ENCODE assay signal across 27 cellular contexts in genomic region chr12:21675641-21676040, GRCh38.
"Had no signal": no experiment of that assay in that cellular context is flagged by ENCODE, and none has a peak within 500 bp of the region (broad histone marks: within the 10 kb centered on the region; RNA-seq: fewer than 3 reads in every experiment).

No MANE protein-coding gene starts in this region.

- FAIRE-seq: endothelial cell of umbilical vein, keratinocyte, small intestine had no signal

- H3K9me3 Mint-ChIP-seq: activated naive CD4-positive, alpha-beta T cell treated with anti-CD3 and anti-CD28 coated beads, Interleukin-2, amount 10 ng/mL, durations not matched to agents 7 days and 5 days; activated T-helper 2 cell treated with anti-CD3 and anti-CD28 coated beads, Interferon-gamma antibody, Interleukin-2, Interleukin-4, amounts not matched to agents 10 μg/mL and 5 μg/mL and 100 μg/mL, durations not matched to agents 14 hours and 24 hours and 36 hours; brain; neural crest cell; stimulated activated effector memory CD8-positive, alpha-beta T cell treated with anti-CD3 and anti-CD28 coated beads, Interleukin-12 subunit alpha, Interleukin-12 subunit beta, amount 100 ng/mL, for 72 hours had no signal

- H3K27ac ChIP-seq: lower lobe of right lung, testis, uterus, VCaP had no signal

- H3K27ac Mint-ChIP-seq: activated CD8-positive, alpha-beta T cell treated with anti-CD3 and anti-CD28 coated beads, Interleukin-2, amount 10 ng/mL, durations not matched to agents 7 days and 5 days; activated naive CD4-positive, alpha-beta T cell treated with anti-CD3 and anti-CD28 coated beads, Interleukin-2, amount 10 ng/mL, durations not matched to agents 7 days and 5 days; activated T-helper 2 cell treated with anti-CD3 and anti-CD28 coated beads, Interferon-gamma antibody, Interleukin-2, Interleukin-4, amounts not matched to agents 10 μg/mL and 5 μg/mL and 100 μg/mL, durations not matched to agents 14 hours and 24 hours and 36 hours; brain; stimulated activated effector memory CD8-positive, alpha-beta T cell treated with anti-CD3 and anti-CD28 coated beads, Interleukin-12 subunit alpha, Interleukin-12 subunit beta, amount 100 ng/mL, for 72 hours had no signal

- H3K4me1 Mint-ChIP-seq: brain, neural crest cell had no signal

- H3K36me3 Mint-ChIP-seq: activated naive CD4-positive, alpha-beta T cell treated with anti-CD3 and anti-CD28 coated beads, Interleukin-2, amount 10 ng/mL, durations not matched to agents 7 days and 5 days; brain; stimulated activated effector memory CD8-positive, alpha-beta T cell treated with anti-CD3 and anti-CD28 coated beads, Interleukin-12 subunit alpha, Interleukin-12 subunit beta, amount 100 ng/mL, for 72 hours had no signal

- H3K27me3 ChIP-seq: testis, uterus had no signal

- DNase-seq: activated CD4-positive, alpha-beta T cell treated with anti-CD3 and anti-CD28 coated beads, Interleukin-2, amount 50 U/mL, for 1 hour; activated CD8-positive, alpha-beta T cell treated with anti-CD3 and anti-CD28 coated beads, Interleukin-2, amount 10 ng/mL, durations not matched to agents 7 days and 5 days; activated naive CD4-positive, alpha-beta T cell treated with anti-CD3 and anti-CD28 coated beads, Interleukin-2, amount 10 ng/mL, durations not matched to agents 7 days and 5 days; activated T-cell treated with anti-CD3 and anti-CD28 coated beads, Interleukin-2, amount 50 U/mL, for 1 hour; aorta; caudate nucleus; dermis blood vessel endothelial cell; effector CD8-positive, alpha-beta T cell; left colon; lower lobe of right lung; mesendoderm; mucosa of descending colon; occipital lobe; small intestine; stimulated activated CD4-positive, alpha-beta T cell treated with anti-CD3 and anti-CD28 coated beads, Interleukin-2, amount 100 ng/mL, for 24 hours; T-helper 2 cell; testis; uterus had no signal

- H3K4me3 ChIP-seq: lower lobe of right lung, mucosa of descending colon, testis, uterus had no signal

- H3K4me1 ChIP-seq: testis, uterus had no signal

- H3K9me3 ChIP-seq: lower lobe of right lung, mucosa of descending colon, testis, uterus had no signal

- H3K36me3 ChIP-seq: lower lobe of right lung, uterus had no signal

- ATAC-seq: activated CD4-positive, CD25-positive, alpha-beta regulatory T cell treated with anti-CD3 and anti-CD28 coated beads, Interleukin-2, amount 50 U/mL, for 24 hours; activated CD8-positive, alpha-beta T cell treated with anti-CD3 and anti-CD28 coated beads, Interleukin-2, amount 10 ng/mL, durations not matched to agents 7 days and 5 days; left colon; lower lobe of right lung; mucosa of descending colon; sciatic nerve; stimulated activated effector memory CD8-positive, alpha-beta T cell treated with anti-CD3 and anti-CD28 coated beads, Interleukin-12 subunit alpha, Interleukin-12 subunit beta, amount 100 ng/mL, for 72 hours had no signal

- H3K4me3 Mint-ChIP-seq: activated CD8-positive, alpha-beta T cell treated with anti-CD3 and anti-CD28 coated beads, Interleukin-2, amount 10 ng/mL, durations not matched to agents 7 days and 5 days; activated naive CD4-positive, alpha-beta T cell treated with anti-CD3 and anti-CD28 coated beads, Interleukin-2, amount 10 ng/mL, durations not matched to agents 7 days and 5 days; brain; neural crest cell; stimulated activated effector memory CD8-positive, alpha-beta T cell treated with anti-CD3 and anti-CD28 coated beads, Interleukin-12 subunit alpha, Interleukin-12 subunit beta, amount 100 ng/mL, for 72 hours had no signal
